11 cellular contexts compared by ENCODE assay signal in genomic region chr12:89073027-89073398, GRCh38.
DNase-seq lines count a peak whose midpoint lies in the region; TF ChIP-seq lines count a peak whose summit lies in the region.
"Had no signal": no experiment of that assay in that cellular context is flagged by ENCODE, and none has a peak within 500 bp of the region (broad histone marks: within the 10 kb centered on the region; RNA-seq: fewer than 3 reads in every experiment).

No MANE protein-coding gene starts in this region.

- no peak overlapping the region for H4K12ac ChIP-seq in trophoblast cell (ENCODE audit: low read depth, low read length)

- H3K36me3 ChIP-seq in osteoblast (ENCODE audit: insufficient read depth, low read length) (no peaks in the 10 kb centered on the region), trophoblast cell (ENCODE audit: control insufficient read depth in 1 of 2, insufficient read depth in 2 of 2, low read length in 2 of 2) (no peaks in the 10 kb centered on the region)

- H3K4me2 ChIP-seq in osteoblast (ENCODE audit: insufficient read depth, low read length) (no peak overlapping the region), trophoblast cell (ENCODE audit: low read length) (no peak overlapping the region)

- H3K4me1 ChIP-seq in osteoblast (ENCODE audit: insufficient read depth, low read length) (peaks cover 44% of the 10 kb centered on the region), trophoblast cell (ENCODE audit: control insufficient read depth in 1 of 2, insufficient read depth in 2 of 2, low read length in 2 of 2) (no peaks in the 10 kb centered on the region)

- H2BK5ac ChIP-seq in trophoblast cell (ENCODE audit: low read depth, low read length, poor library complexity), result no peak overlapping the region

- no peak overlapping the region for H3K14ac ChIP-seq in trophoblast cell (ENCODE audit: low read length)

- H3K27me3 ChIP-seq in osteoblast (ENCODE audit: insufficient read depth, low read length) (no peaks in the 10 kb centered on the region), trophoblast cell (ENCODE audit: insufficient read depth, low read length) (no peaks in the 10 kb centered on the region)

- no peaks in the 10 kb centered on the region for H4K20me1 ChIP-seq in osteoblast (ENCODE audit: insufficient read depth, low read length)

- H2AFZ ChIP-seq in osteoblast (ENCODE audit: low read length), result no peak overlapping the region
- no peak overlapping the region for H2AFZ ChIP-seq in trophoblast cell (ENCODE audit: insufficient read depth, low read length, poor library complexity)

- H3K4me3 ChIP-seq in choroid plexus epithelial cell (ENCODE audit: low read depth, low read length), result no peak overlapping the region
- H3K4me3 ChIP-seq in osteoblast (ENCODE audit: insufficient read depth, low read length), result no peak overlapping the region
- no peak overlapping the region for H3K4me3 ChIP-seq in trophoblast cell (ENCODE audit: low read depth, low read length)
- H3K4me3 ChIP-seq: GM12878 had no signal

- H2BK12ac ChIP-seq in trophoblast cell (ENCODE audit: low read length), result no peak overlapping the region

- H3K4ac ChIP-seq in trophoblast cell (ENCODE audit: low read depth, low read length), result no peak overlapping the region

- H2BK120ac ChIP-seq in trophoblast cell (ENCODE audit: insufficient read depth, low read length, poor library complexity), result no peak overlapping the region

- H3K27ac ChIP-seq in osteoblast (ENCODE audit: low read depth, low read length) (peak overlapping the region; percentile 78), trophoblast cell (ENCODE audit: low read depth, low read length) (no peak overlapping the region)

- no peak overlapping the region for H3K9ac ChIP-seq in trophoblast cell (ENCODE audit: low read length)

- no peak overlapping the region for H3K23ac ChIP-seq in trophoblast cell (ENCODE audit: low read length)

- no peaks in the 10 kb centered on the region for H3K79me1 ChIP-seq in trophoblast cell (ENCODE audit: low read length)

- no CpG with 5 or more reads among the region's 1 CpG for WGBS in trophoblast cell (ENCODE audit: extremely low coverage, insufficient coverage, insufficient read length)

- H3K79me2 ChIP-seq in osteoblast (ENCODE audit: insufficient read depth, low read length) (no peaks in the 10 kb centered on the region), trophoblast cell (ENCODE audit: control insufficient read depth, insufficient read depth, low read length, poor library complexity) (no peaks in the 10 kb centered on the region)

- TF ChIP-seq CTCF in choroid plexus epithelial cell (conservative IDR thresholded peaks at IDR 0.05; ENCODE audit: low read depth, low read length) (no peak), osteoblast (IDR thresholded peaks at IDR 0.05; ENCODE audit: extremely low read depth, low read depth, low read length) (no peak)

- DNase-seq in NCI-H1417 (lab: John Stamatoyannopoulos, UW) (peak in 2 of 3 experiments; percentile 17 to 36), NCI-H1417 treated with DMSO at 0.1 percent for 48 hours (lab: John Stamatoyannopoulos, UW) (no peak), NCI-H1436 treated with DMSO at 0.1 percent for 48 hours (lab: John Stamatoyannopoulos, UW) (peak; percentile 75), choroid plexus epithelial cell (ENCODE audit: low read depth) (peak; percentile 71), osteoblast (ENCODE audit: insufficient read length, low spot score, missing footprints) (peak; percentile 65), NCI-H524 treated with DMSO at 0.1 percent for 48 hours (lab: John Stamatoyannopoulos, UW) (no peak), trophoblast cell (no peak), cerebellum (ENCODE audit: low spot score) (no peak)
- DNase-seq: 8988T, head of caudate nucleus had no signal

- H4K8ac ChIP-seq in trophoblast cell (ENCODE audit: low read depth, low read length), result no peak overlapping the region

- H2AK5ac ChIP-seq in trophoblast cell (ENCODE audit: low read length), result no peak overlapping the region

- no peaks in the 10 kb centered on the region for H3K9me3 ChIP-seq in osteoblast (ENCODE audit: low read depth, low read length)
- H3K9me3 ChIP-seq in trophoblast cell (ENCODE audit: insufficient read depth, low read depth, low read length), result no peaks in the 10 kb centered on the region

- no peak overlapping the region for H3K18ac ChIP-seq in trophoblast cell (ENCODE audit: low read length)

- no peak overlapping the region for H4K91ac ChIP-seq in trophoblast cell (ENCODE audit: low read depth, low read length)

Comparison
In these comparisons a context has a peak if more than half of its experiments do, and no peak if none do; other contexts are left out.
1. DNase-seq: peak in NCI-H1417 (2 of 3), NCI-H1436 treated with DMSO at 0.1 percent for 48 hours (single experiment), choroid plexus epithelial cell (single experiment) and osteoblast (single experiment); none in NCI-H1417 treated with DMSO at 0.1 percent for 48 hours (single experiment), NCI-H524 treated with DMSO at 0.1 percent for 48 hours (single experiment), trophoblast cell (0 of 2) and cerebellum (single experiment).